ENCODE assay signal across 8 cellular contexts in the genomic region with DNA sequence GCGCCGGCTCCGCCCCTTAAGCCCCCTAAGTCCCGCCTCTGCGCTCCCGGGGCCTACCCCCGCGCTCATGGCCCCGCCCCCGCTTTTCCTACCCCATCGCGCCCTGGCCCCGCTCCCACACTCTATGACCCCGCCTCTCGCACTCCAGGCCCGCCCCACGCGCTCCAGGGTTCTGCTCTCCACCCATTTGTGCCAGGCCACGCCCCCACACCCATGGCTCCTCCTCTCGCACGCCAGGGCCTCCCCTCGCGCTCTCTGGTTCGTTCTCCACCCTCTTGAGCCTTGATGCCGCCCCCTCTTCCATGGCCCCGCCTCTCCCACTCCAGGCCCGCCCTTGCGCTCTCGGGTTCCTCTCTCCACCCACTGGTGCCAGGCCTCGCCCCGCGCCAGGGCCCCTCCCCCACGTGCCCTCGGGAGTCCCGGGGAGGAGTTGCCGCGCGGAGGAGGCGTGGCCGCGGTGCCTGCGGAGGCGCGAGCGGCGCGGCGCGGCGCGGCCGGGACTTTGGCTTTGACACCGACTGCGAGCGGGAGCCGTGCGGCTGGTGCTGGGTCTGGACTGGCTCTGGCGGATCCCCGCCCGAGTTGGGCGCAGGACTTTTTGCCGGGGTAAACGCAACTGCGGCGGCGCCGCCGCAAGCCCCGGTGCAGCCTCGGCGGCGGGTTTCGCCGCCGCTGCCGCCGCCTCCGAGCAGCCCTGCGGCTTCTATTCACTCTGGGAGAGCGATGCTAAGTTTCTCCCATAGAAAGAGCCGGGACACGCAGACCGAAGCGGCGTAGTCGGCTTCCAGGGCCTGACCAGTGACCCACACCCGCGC. TPM values are rescaled to one million over a fixed set of nuclear protein-coding genes. Genes with fewer than 3 reads are reported as not detected.
A peak's percentile ranks its signal among the peaks of the same experiment; 100 is the strongest.
DNase-seq lines count a peak whose midpoint lies in the region; ATAC-seq and TF ChIP-seq lines count a peak whose summit lies in the region.

EEPD1 (plus strand) TSS at position 499 of the 815 bp plus-strand sequence. CDS start 1,071 bp downstream, outside the sequence.

- peak within 1 kb of the TSS; percentile 83 for H3K4me3 Mint-ChIP-seq in activated naive CD8-positive, alpha-beta T cell

- H3K27ac ChIP-seq in temporal lobe (ENCODE audit: low read depth, low read length), result peak within 1 kb of the TSS; percentile 93

- peak; percentile 100 for DNase-seq in NCI-H1092 treated with DMSO at 0.1 percent for 48 hours (lab: John Stamatoyannopoulos, UW)
- peak; percentile 98 for DNase-seq in SKM-1 treated with dmso at 0.1 percent for 144 hours (lab: John Stamatoyannopoulos, UW; ENCODE audit: unreplicated experiment)
- DNase-seq in glomerular visceral epithelial cell (ENCODE audit: extremely low spot score), result peak; percentile 99
- DNase-seq in omental fat pad (ENCODE audit: low spot score), result peak; percentile 99

- H3K36me3 Mint-ChIP-seq in activated naive CD8-positive, alpha-beta T cell, result no peaks in the 10 kb centered on the region

- peak; percentile 93 for ATAC-seq in HG02623 (IDR thresholded peaks at IDR 0.05; ENCODE audit: unreplicated experiment)
- peak; percentile 99 for ATAC-seq in omental fat pad (ENCODE audit: low FRiP score)

- peak within 1 kb of the TSS; percentile 58; the same call in 1 of the 2 replicates for H3K4me3 ChIP-seq in GM08714 (ENCODE audit: low read length)

- H3K9me3 Mint-ChIP-seq in activated naive CD8-positive, alpha-beta T cell (ENCODE audit: low read depth), result no peaks in the 10 kb centered on the region

- peaks cover 27% of the 10 kb centered on the region for H3K4me1 Mint-ChIP-seq in activated naive CD8-positive, alpha-beta T cell (ENCODE audit: low read depth)

- H3K27me3 Mint-ChIP-seq in activated naive CD8-positive, alpha-beta T cell, result no peaks in the 10 kb centered on the region

- TF ChIP-seq CTCF in omental fat pad (IDR thresholded peaks at IDR 0.05), result no peak

- H3K27ac Mint-ChIP-seq in activated naive CD8-positive, alpha-beta T cell, result peak within 1 kb of the TSS; percentile 54

RNA-seq across cellular contexts. Expression of gene EEPD1, which starts in this region (rescaled TPM):
- total RNA-seq in omental fat pad, result 10 to 100 TPM in 3 of 4 donors, 1 to 10 TPM in 1; 6.5 to 23.0 (median 20.1) TPM
- total RNA-seq in temporal lobe, result 11.3 TPM

Comparison
In these comparisons a context has a peak if more than half of its experiments do, and no peak if none do; other contexts are left out.
1. Peak in every context shown above with its lines: DNase-seq, ATAC-seq, H3K4me3 ChIP-seq and H3K27ac ChIP-seq.